In the genomic region with DNA sequence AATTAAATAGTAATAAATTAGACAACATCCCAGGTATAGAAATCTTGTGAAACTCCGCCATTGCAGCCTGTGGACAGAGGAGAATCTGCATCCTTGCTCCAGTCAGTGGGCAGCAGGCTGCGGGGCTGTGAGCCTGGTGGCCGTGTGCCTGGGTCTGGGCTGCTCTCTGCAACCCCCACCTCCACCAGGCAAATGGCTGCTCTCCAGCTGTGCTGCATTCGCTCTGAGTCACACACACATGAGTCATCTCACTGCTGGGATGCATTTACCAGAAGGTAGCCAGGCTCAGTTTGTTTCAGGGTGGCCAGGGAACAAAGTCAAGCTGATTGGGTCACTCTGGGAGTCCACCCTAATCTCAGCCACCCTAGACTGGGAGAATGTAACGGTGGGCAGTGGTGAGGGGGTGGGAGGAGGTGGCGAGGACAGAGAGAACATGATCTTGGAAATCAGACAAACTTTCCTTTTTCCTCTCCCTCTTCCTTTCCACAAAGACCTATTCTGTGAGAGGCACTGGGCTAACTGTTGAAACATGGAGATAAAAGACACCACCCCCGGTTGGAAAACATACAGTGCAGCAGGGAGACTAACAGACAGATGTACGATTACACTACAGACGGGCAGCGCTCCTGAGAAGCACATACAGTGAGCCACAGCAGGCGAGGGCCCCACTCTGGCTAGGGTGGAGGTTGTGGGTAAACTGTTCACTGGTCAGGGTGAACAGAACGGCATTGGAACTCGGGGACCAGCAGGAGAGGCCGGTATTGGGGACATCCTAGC, we compare ENCODE assay signal across 9 cellular contexts. TPM values are rescaled to one million over a fixed set of nuclear protein-coding genes. Genes with fewer than 3 reads are reported as not detected.
DNase-seq lines count a peak whose midpoint lies in the region; ATAC-seq, FAIRE-seq and TF ChIP-seq lines count a peak whose summit lies in the region.
"Had no signal": no experiment of that assay in that cellular context is flagged by ENCODE, and none has a peak within 500 bp of the region (broad histone marks: within the 10 kb centered on the region; RNA-seq: fewer than 3 reads in every experiment).

No MANE protein-coding gene starts in this region.

- H3K36me3 ChIP-seq in iPS DF 6.9 (ENCODE audit: control insufficient read depth, insufficient read depth, low read length) (no peaks in the 10 kb centered on the region), small intestine (ENCODE audit: control insufficient read depth in 2 of 2, insufficient read depth in 2 of 2, low read length in 2 of 2) (peaks cover 2 to 14% of the 10 kb centered on the region in 2 donors)

- H3K9me3 ChIP-seq in iPS DF 6.9 (ENCODE audit: control insufficient read depth, insufficient read depth, low read length) (no peaks in the 10 kb centered on the region), small intestine (ENCODE audit: control insufficient read depth, low read depth) (no peaks in the 10 kb centered on the region)

- peak; percentile 52 for DNase-seq in SIG-M5 treated with dmso at 0.1 percent for 504 hours (lab: John Stamatoyannopoulos, UW; ENCODE audit: unreplicated experiment)
- DNase-seq in SIG-M5 (lab: John Stamatoyannopoulos, UW) = no peak
- peak; percentile 41 to 89 for DNase-seq in NCI-H446 (lab: John Stamatoyannopoulos, UW)
- DNase-seq in astrocyte of the spinal cord (ENCODE audit: low read depth, low spot score) = peak; percentile 97
- DNase-seq in iPS DF 6.9 (ENCODE audit: low read depth, low spot score) = peak; percentile 60
- peak; percentile 85 for DNase-seq in small intestine

- H3K27me3 ChIP-seq in iPS DF 6.9 (ENCODE audit: control insufficient read depth, insufficient read depth, low read length) (no peaks in the 10 kb centered on the region), small intestine (ENCODE audit: control insufficient read depth in 2 of 2, insufficient read depth in 2 of 2, low read length in 2 of 2) (no peaks in the 10 kb centered on the region)

- in situ Hi-C loops in astrocyte of the spinal cord (cut with HindIII; ENCODE audit: low sequenced_read_pairs) = no loop called here

- H3K4me1 ChIP-seq in iPS DF 6.9 (ENCODE audit: control insufficient read depth, insufficient read depth, low read length) = no peaks in the 10 kb centered on the region; the same call in 1 of the 2 replicates
- peaks cover 6 to 13% of the 10 kb centered on the region in 2 donors for H3K4me1 ChIP-seq in small intestine (ENCODE audit: control insufficient read depth in 2 of 2, insufficient read depth in 1 of 2, low read depth in 1 of 2, low read length in 1 of 2)

- no peak for TF ChIP-seq CTCF in astrocyte of the spinal cord (IDR thresholded peaks at IDR 0.05; ENCODE audit: low read depth, low read length)

- no peak overlapping the region for H3K27ac ChIP-seq in iPS DF 6.9 (ENCODE audit: low read length)
- H3K27ac ChIP-seq in small intestine (ENCODE audit: low read depth in 1 of 2, low read length in 1 of 2) = peak overlapping the region; percentile 54 to 92

- H3K4me3 ChIP-seq in astrocyte of the spinal cord (ENCODE audit: low read depth, low read length) (no peak overlapping the region), iPS DF 6.9 (ENCODE audit: low read length) (no peak overlapping the region), small intestine (ENCODE audit: low read depth in 1 of 2, low read length in 2 of 2) (no peak overlapping the region)

- ATAC-seq in HG02642 (IDR thresholded peaks at IDR 0.05; ENCODE audit: poor library complexity, unreplicated experiment) (peak; percentile 86), GM21528 (IDR thresholded peaks at IDR 0.05; ENCODE audit: low FRiP score, unreplicated experiment) (no peak)

- FAIRE-seq in small intestine (lab: Jason Lieb, UNC) = no peak
- FAIRE-seq: islet of Langerhans had no signal

- no CpG with 5 or more reads among the region's 14 CpGs for WGBS in iPS DF 6.9 (ENCODE audit: insufficient coverage, insufficient read length)
- 53 to 63% (median 61%) methylated on average over 14 of the region's 14 CpGs for WGBS in small intestine, 3 donors

RNA-seq across cellular contexts. Expression of gene TRAM2, which starts 59.2 kb away (rescaled TPM):
- polyA plus RNA-seq in small intestine = 10 to 100 TPM in 1 of 3 donors, 1 to 10 TPM in 2; 2.7 to 13.8 (median 3.2) TPM
